23 cellular contexts compared by ENCODE assay signal in the genomic region with DNA sequence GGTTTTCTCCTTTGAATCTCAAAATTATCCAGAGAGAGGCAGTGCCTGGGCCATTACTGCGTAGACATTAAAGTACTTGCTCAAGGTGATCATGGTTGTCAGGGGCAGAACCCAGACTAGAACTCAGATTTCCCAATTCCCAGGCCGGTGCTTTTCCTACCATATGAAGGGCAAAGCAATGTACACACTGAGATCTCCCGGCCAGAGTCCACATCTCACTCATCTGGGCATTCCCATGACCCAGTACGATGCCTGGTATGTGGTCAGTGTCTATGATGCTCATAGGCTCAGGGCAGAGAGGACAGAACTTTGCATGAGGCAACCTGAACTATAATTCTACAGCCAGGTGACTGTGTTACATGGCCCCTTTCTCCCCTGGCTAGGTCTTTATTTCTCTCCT.
DNase-seq lines count a peak whose midpoint lies in the region; ATAC-seq, FAIRE-seq and TF ChIP-seq lines count a peak whose summit lies in the region.
"Had no signal": no experiment of that assay in that cellular context is flagged by ENCODE, and none has a peak within 500 bp of the region (broad histone marks: within the 10 kb centered on the region; RNA-seq: fewer than 3 reads in every experiment).

No MANE protein-coding gene starts in this region.

- POLR2A ChIA-PET in HepG2 (lab: Yijun Ruan, JAX), result no interaction called here

- no peak for TF ChIP-seq RAD21 in HepG2 (CRISPR knock-in tag; IDR thresholded peaks at IDR 0.05)

- no peak for TF ChIP-seq EP300 in HepG2 (IDR thresholded peaks at IDR 0.05; ENCODE audit: low read depth in 2 of 2, low read length in 2 of 2)
- TF ChIP-seq EP300 in HepG2 (CRISPR knock-in tag; IDR thresholded peaks at IDR 0.05; ENCODE audit: borderline replicate concordance), result no peak

- WGBS in HepG2 (ENCODE audit: low lambda C conversion rate), result 10% methylated on average over 4 of the region's 4 CpGs
- WGBS in right lobe of liver (ENCODE audit: insufficient coverage, low coverage, low lambda C conversion rate, missing lambda C conversion rate), result 68% methylated on average over 4 of the region's 4 CpGs
- 87% methylated on average over 4 of the region's 4 CpGs for WGBS in hepatocyte (ENCODE audit: low lambda C conversion rate, missing lambda C conversion rate)

- intact Hi-C loops in HepG2 (cut with micrococcal nuclease; ENCODE audit: unreplicated experiment), result no loop called here
- intact Hi-C loops in right lobe of liver (cut with DNase I), result no loop called here

- peak; percentile 54; the same call in 1 of the 3 replicates for ATAC-seq in HepG2
- ATAC-seq in right lobe of liver, result no peak
- no peak for ATAC-seq in HG03439 (IDR thresholded peaks at IDR 0.05; ENCODE audit: unreplicated experiment)
- ATAC-seq: A549; CD8-positive, alpha-beta T cell; GM12878 had no signal

- no peak overlapping the region for H3K4me3 ChIP-seq in HepG2 (replicated peaks in 1 of 3; ENCODE audit: insufficient read depth in 1 of 3, low read depth in 2 of 3, low read length in 3 of 3)
- H3K4me3 ChIP-seq in right lobe of liver, result no peak overlapping the region
- no peak overlapping the region for H3K4me3 ChIP-seq in hepatocyte
- H3K4me3 ChIP-seq: A549; BLaER1 treated with 17β-estradiol and CSF1 and Interleukin-3, amounts not matched to agents 10 nM and 100 nM; GM12878 had no signal

- TF ChIP-seq CTCF in HepG2 (CRISPR knock-in tag; IDR thresholded peaks at IDR 0.05), result no peak
- TF ChIP-seq CTCF in right lobe of liver (IDR thresholded peaks at IDR 0.05), result no peak
- TF ChIP-seq CTCF in hepatocyte (IDR thresholded peaks at IDR 0.05; ENCODE audit: poor library complexity), result no peak

- H3K9me3 ChIP-seq in HepG2 (ENCODE audit: low read length) (no peaks in the 10 kb centered on the region), right lobe of liver (no peaks in the 10 kb centered on the region), hepatocyte (ENCODE audit: low read depth) (no peaks in the 10 kb centered on the region)
- H3K9me3 ChIP-seq: A549; BLaER1 treated with 17β-estradiol and CSF1 and Interleukin-3, amounts not matched to agents 10 nM and 100 nM had no signal

- in situ Hi-C loops in HepG2 (cut with HindIII; ENCODE audit: extremely low pct_ligation_motif_present, low pct_unique_long_range_greater_than_20kb), result no loop called here

- H3K4me1 ChIP-seq in HepG2 (ENCODE audit: insufficient read depth, low read length) (no peaks in the 10 kb centered on the region), right lobe of liver (no peaks in the 10 kb centered on the region), hepatocyte (ENCODE audit: insufficient read depth) (peaks cover 16% of the 10 kb centered on the region)
- H3K4me1 ChIP-seq: A549; BLaER1 treated with 17β-estradiol and CSF1 and Interleukin-3, amounts not matched to agents 10 nM and 100 nM had no signal

- BruUV-seq in HepG2 (replicated peaks; lab: Mats Ljungman, UMichigan), result no TSS peak

- no peaks in the 10 kb centered on the region for H3K79me2 ChIP-seq in HepG2 (ENCODE audit: insufficient read depth, low read length)
- H3K79me2 ChIP-seq in hepatocyte, result no peaks in the 10 kb centered on the region

- H3K27ac ChIP-seq in HepG2 (ENCODE audit: extremely low read length, insufficient read depth, low read length) (no peak overlapping the region), right lobe of liver (no peak overlapping the region), hepatocyte (no peak overlapping the region)
- H3K27ac ChIP-seq: 22Rv1; A549; BLaER1 treated with 17β-estradiol and CSF1 and Interleukin-3, amounts not matched to agents 10 nM and 100 nM; C4-2B had no signal

- H3K27me3 ChIP-seq in HepG2 (ENCODE audit: control insufficient read depth in 1 of 2, insufficient read depth in 2 of 2, low read length in 2 of 2) (no peaks in the 10 kb centered on the region; a peak in 2 of 5 replicates), right lobe of liver (no peaks in the 10 kb centered on the region), hepatocyte (no peaks in the 10 kb centered on the region)
- H3K27me3 ChIP-seq: BLaER1 treated with 17β-estradiol and CSF1 and Interleukin-3, amounts not matched to agents 10 nM and 100 nM had no signal

- no peaks in the 10 kb centered on the region for H4K20me1 ChIP-seq in HepG2 (ENCODE audit: insufficient read depth, low read length)
- no peaks in the 10 kb centered on the region for H4K20me1 ChIP-seq in hepatocyte (ENCODE audit: insufficient read depth, poor library complexity, severe bottlenecking)
- H4K20me1 ChIP-seq: BLaER1 treated with 17β-estradiol and CSF1 and Interleukin-3, amounts not matched to agents 10 nM and 100 nM had no signal

- FAIRE-seq in HepG2 (lab: Jason Lieb, UNC), result no peak
- FAIRE-seq: A549, D721Med, GM12878, GM12892, GM18507 had no signal

- no peak for DNase-seq in HepG2 (ENCODE audit: low spot score)
- DNase-seq in right lobe of liver, result no peak
- DNase-seq in hepatocyte (ENCODE audit: low spot score), result peak; percentile 20
- no peak for DNase-seq in DMS153 (lab: John Stamatoyannopoulos, UW)
- DNase-seq: AML-193; Caco-2; Calu3; CD4-positive, alpha-beta T cell; CD8-positive, alpha-beta T cell; DMS53; DMS79; DND-41; EL; GDM1 had no signal

- H3K9ac ChIP-seq in HepG2 (ENCODE audit: insufficient read depth, low read depth, low read length), result no peak overlapping the region
- H3K9ac ChIP-seq: BLaER1 treated with 17β-estradiol and CSF1 and Interleukin-3, amounts not matched to agents 10 nM and 100 nM had no signal

- CTCF ChIA-PET in HepG2 (lab: Yijun Ruan, JAX; ENCODE audit: low intra/inter-chr PET ratio, low total read pairs), result no interaction called here

- no peak for TF ChIP-seq POLR2A in HepG2 (IDR thresholded peaks at IDR 0.05; ENCODE audit: insufficient read depth in 1 of 2, low read depth in 2 of 2, low read length in 2 of 2)
- TF ChIP-seq POLR2A in right lobe of liver (IDR thresholded peaks at IDR 0.05), result no peak

- H3K36me3 ChIP-seq in HepG2 (replicated peaks in 1 of 2; ENCODE audit: control insufficient read depth in 1 of 2, insufficient read depth in 2 of 2, low read length in 2 of 2) (no peaks in the 10 kb centered on the region), right lobe of liver (no peaks in the 10 kb centered on the region), hepatocyte (replicated peaks; ENCODE audit: insufficient read depth, low read depth) (no peaks in the 10 kb centered on the region)
- H3K36me3 ChIP-seq: BLaER1 treated with 17β-estradiol and CSF1 and Interleukin-3, amounts not matched to agents 10 nM and 100 nM had no signal

- H3K9me2 ChIP-seq in hepatocyte (replicated peaks; ENCODE audit: insufficient read depth), result no peaks in the 10 kb centered on the region

- H3K4me2 ChIP-seq in HepG2 (ENCODE audit: low read depth, low read length), result no peak overlapping the region
- no peak overlapping the region for H3K4me2 ChIP-seq in hepatocyte
- H3K4me2 ChIP-seq: A549; BLaER1 treated with 17β-estradiol and CSF1 and Interleukin-3, amounts not matched to agents 10 nM and 100 nM had no signal

- H2AFZ ChIP-seq in HepG2 (ENCODE audit: low read length) (no peak overlapping the region), hepatocyte (no peak overlapping the region)

TF ChIP-seq in HepG2, 621 proteins besides CTCF, POLR2A, EP300 and RAD21 (continues in another document):
- TF ChIP-seq, protein P1, sequence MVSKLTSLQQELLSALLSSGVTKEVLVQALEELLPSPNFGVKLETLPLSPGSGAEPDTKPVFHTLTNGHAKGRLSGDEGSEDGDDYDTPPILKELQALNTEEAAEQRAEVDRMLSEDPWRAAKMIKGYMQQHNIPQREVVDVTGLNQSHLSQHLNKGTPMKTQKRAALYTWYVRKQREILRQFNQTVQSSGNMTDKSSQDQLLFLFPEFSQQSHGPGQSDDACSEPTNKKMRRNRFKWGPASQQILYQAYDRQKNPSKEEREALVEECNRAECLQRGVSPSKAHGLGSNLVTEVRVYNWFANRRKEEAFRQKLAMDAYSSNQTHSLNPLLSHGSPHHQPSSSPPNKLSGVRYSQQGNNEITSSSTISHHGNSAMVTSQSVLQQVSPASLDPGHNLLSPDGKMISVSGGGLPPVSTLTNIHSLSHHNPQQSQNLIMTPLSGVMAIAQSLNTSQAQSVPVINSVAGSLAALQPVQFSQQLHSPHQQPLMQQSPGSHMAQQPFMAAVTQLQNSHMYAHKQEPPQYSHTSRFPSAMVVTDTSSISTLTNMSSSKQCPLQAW (CRISPR knock-in tag; IDR thresholded peaks at IDR 0.05), result no peak
- TF ChIP-seq TEAD2 (CRISPR knock-in tag; IDR thresholded peaks at IDR 0.05) (no peak), ZFYVE20 (CRISPR knock-in tag; IDR thresholded peaks at IDR 0.05; ENCODE audit: borderline replicate concordance, low read depth) (no peak), MTA3 (CRISPR knock-in tag; IDR thresholded peaks at IDR 0.05) (no peak), NFKBIZ (CRISPR knock-in tag; IDR thresholded peaks at IDR 0.05) (no peak), ZBTB42 (CRISPR knock-in tag; IDR thresholded peaks at IDR 0.05) (no peak), ZNF367 (CRISPR knock-in tag; IDR thresholded peaks at IDR 0.05; ENCODE audit: borderline replicate concordance) (no peak)
- TF ChIP-seq, protein P2, sequence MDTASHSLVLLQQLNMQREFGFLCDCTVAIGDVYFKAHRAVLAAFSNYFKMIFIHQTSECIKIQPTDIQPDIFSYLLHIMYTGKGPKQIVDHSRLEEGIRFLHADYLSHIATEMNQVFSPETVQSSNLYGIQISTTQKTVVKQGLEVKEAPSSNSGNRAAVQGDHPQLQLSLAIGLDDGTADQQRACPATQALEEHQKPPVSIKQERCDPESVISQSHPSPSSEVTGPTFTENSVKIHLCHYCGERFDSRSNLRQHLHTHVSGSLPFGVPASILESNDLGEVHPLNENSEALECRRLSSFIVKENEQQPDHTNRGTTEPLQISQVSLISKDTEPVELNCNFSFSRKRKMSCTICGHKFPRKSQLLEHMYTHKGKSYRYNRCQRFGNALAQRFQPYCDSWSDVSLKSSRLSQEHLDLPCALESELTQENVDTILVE (CRISPR knock-in tag; IDR thresholded peaks at IDR 0.05), result no peak
- TF ChIP-seq, protein P3, sequence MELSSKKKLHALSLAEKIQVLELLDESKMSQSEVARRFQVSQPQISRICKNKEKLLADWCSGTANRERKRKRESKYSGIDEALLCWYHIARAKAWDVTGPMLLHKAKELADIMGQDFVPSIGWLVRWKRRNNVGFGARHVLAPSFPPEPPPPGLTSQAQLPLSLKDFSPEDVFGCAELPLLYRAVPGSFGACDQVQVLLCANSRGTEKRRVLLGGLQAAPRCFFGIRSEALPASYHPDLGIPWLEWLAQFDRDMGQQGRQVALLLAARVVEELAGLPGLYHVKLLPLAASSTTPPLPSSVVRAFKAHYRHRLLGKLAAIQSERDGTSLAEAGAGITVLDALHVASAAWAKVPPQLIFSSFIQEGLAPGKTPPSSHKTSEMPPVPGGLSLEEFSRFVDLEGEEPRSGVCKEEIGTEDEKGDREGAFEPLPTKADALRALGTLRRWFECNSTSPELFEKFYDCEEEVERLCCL (CRISPR knock-in tag; IDR thresholded peaks at IDR 0.05; ENCODE audit: borderline replicate concordance), result no peak
